8 cellular contexts compared by ENCODE assay signal in genomic region chr11:88543902-88544655, GRCh38.
DNase-seq lines count a peak whose midpoint lies in the region; ATAC-seq and TF ChIP-seq lines count a peak whose summit lies in the region.

No MANE protein-coding gene starts in this region.

- H3K36me3 ChIP-seq in testis (ENCODE audit: low read depth, missing control alignments) = no peaks in the 10 kb centered on the region

- intact Hi-C loops in testis (cut with DNase I; ENCODE audit: low total_unique reads) = loop anchor here (5.0 kb wide), 1 partner anchor 667 kb away; no protein-coding TSS in a partner anchor

- peak; percentile 99 for ATAC-seq in GM21423 (IDR thresholded peaks at IDR 0.05; ENCODE audit: unreplicated experiment)

- DNase-seq in DMS153 treated with DMSO at 0.1 percent for 48 hours (lab: John Stamatoyannopoulos, UW; ENCODE audit: unreplicated experiment) (peak; percentile 44), HT-29 (ENCODE audit: low spot score) (peak; percentile 94), RKO (ENCODE audit: low spot score) (peak; percentile 89), activated T-helper 1 cell treated with Interleukin-2 at 50 U/mL for 16 hours (ENCODE audit: low read depth) (peak; percentile 53), fibroblast of the aortic adventitia (ENCODE audit: low read depth) (peak; percentile 97), occipital lobe (lab: John Stamatoyannopoulos, UW) (peak; percentile 58), testis (peak; percentile 89)

- H3K9me3 ChIP-seq in testis = no peaks in the 10 kb centered on the region

- H3K27ac ChIP-seq in testis = no peak overlapping the region

- no peak for TF ChIP-seq POLR2A in testis (IDR thresholded peaks at IDR 0.05)

- 57 to 68% methylated on average over 5 of the region's 5 CpGs for WGBS in testis, 2 donors

- H3K27me3 ChIP-seq in testis = no peaks in the 10 kb centered on the region

- TF ChIP-seq CTCF in fibroblast of the aortic adventitia (IDR thresholded peaks at IDR 0.05; ENCODE audit: insufficient read depth, low read length) (peak; percentile 96), testis (IDR thresholded peaks at IDR 0.05) (peak; percentile 77 to 81 (median 79))

- H3K4me1 ChIP-seq in testis = no peaks in the 10 kb centered on the region

- H3K4me3 ChIP-seq in fibroblast of the aortic adventitia (ENCODE audit: low read depth, low read length) (no peak overlapping the region), testis (no peak overlapping the region)

Comparison
In these comparisons a context has a peak if more than half of its experiments do, and no peak if none do; other contexts are left out.
1. DNase-seq: peak in every context shown above with its lines; median percentile 97 in fibroblast of the aortic adventitia; 94 in HT-29; 89 in RKO; 89 in testis; 58 in occipital lobe; 53 in activated T-helper 1 cell treated with Interleukin-2 at 50 U/mL for 16 hours; 44 in DMS153 treated with DMSO at 0.1 percent for 48 hours.